ENCODE assay signal across 21 cellular contexts in the genomic region with DNA sequence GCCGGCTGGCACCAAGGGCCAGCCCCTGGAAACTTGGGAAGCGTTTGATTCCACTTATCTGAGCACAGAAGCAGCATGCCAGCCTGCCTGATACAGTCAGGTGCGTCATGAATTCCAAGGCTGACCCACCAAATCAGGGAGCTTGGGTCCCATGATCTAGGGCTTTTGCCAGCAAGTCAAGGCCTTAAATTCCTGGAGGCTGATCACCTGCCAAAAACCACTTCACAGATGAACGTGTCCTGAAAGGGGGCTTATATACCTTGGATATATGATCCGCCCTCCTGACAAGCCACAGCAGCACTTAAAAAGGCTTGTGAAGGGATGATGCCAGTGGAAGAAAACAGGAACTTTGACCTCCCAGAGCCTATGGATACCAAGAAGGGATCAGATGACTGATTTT. TPM values are rescaled to one million over a fixed set of nuclear protein-coding genes. Genes with fewer than 3 reads are reported as not detected.
DNase-seq lines count a peak whose midpoint lies in the region; ATAC-seq, FAIRE-seq and TF ChIP-seq lines count a peak whose summit lies in the region.
"Had no signal": no experiment of that assay in that cellular context is flagged by ENCODE, and none has a peak within 500 bp of the region (broad histone marks: within the 10 kb centered on the region; RNA-seq: fewer than 3 reads in every experiment).

No MANE protein-coding gene starts in this region.

- peak; percentile 49 to 65 (median 54) for ATAC-seq in pancreas
- ATAC-seq: GM23338, HCT116 had no signal

- WGBS in pancreas, 2 donors, result 29 to 32% methylated on average over 5 of the region's 5 CpGs

- H3K27ac ChIP-seq in pancreas, result no peak overlapping the region

- no peaks in the 10 kb centered on the region for H3K27me3 ChIP-seq in pancreas

- no peak overlapping the region for H3K4me3 ChIP-seq in pancreas
- H3K4me3 ChIP-seq: GM23338 had no signal

- DNase-seq in DMS53 treated with DMSO at 0.1 percent for 48 hours (lab: John Stamatoyannopoulos, UW; ENCODE audit: unreplicated experiment) (peak; percentile 25), NCI-H2029 treated with DMSO at 0.1 percent for 48 hours (lab: John Stamatoyannopoulos, UW) (peak; percentile 43), astrocyte of the hippocampus (ENCODE audit: low read depth, low spot score) (peak; percentile 16), pancreas (peak in 2 of 6 donors; percentile 11 to 26), mucosa of gallbladder (ENCODE audit: low spot score) (no peak), inferior parietal cortex (ENCODE audit: extremely low spot score) (no peak), ecto neural progenitor cell (ENCODE audit: low spot score) (no peak)
- DNase-seq: CD4-positive, alpha-beta memory T cell; GF-D8; IMR-90; Karpas-422; MM.1S; NCI-H1092 treated with DMSO at 0.1 percent for 48 hours; NCI-H524; SIG-M5 had no signal

- no peaks in the 10 kb centered on the region for H3K9me3 ChIP-seq in pancreas

- no peaks in the 10 kb centered on the region for H3K4me1 ChIP-seq in pancreas

- no peaks in the 10 kb centered on the region for H3K36me3 ChIP-seq in pancreas

- intact Hi-C loops in pancreas (cut with DNase I), result no loop called here

- no peak for TF ChIP-seq CTCF in pancreas (IDR thresholded peaks at IDR 0.05)

- FAIRE-seq in pancreas (lab: Jason Lieb, UNC), result no peak
- FAIRE-seq: GM12891, GM18507 had no signal

RNA-seq across cellular contexts. Expression of a gene that starts 24.0 kb away (rescaled TPM):
- total RNA-seq in pancreas (10 to 100 TPM in 1 of 6 donors, 1 to 10 TPM in 5; 1.0 to 13.2 (median 2.0) TPM), mucosa of gallbladder (30.3 TPM)
- polyA plus RNA-seq in pancreas, result 1 to 10 TPM; 5.2 to 5.5 TPM
- total RNA-seq: HT1080, IMR-90, OCI-LY7 had no signal
- polyA plus RNA-seq: IMR-90 had no signal

RNA-seq across cellular contexts. Expression of a gene that starts 29.9 kb away (rescaled TPM):
- total RNA-seq in pancreas (10 to 100 TPM in 5 of 6 donors, 1 to 10 TPM in 1; 9.5 to 19.7 (median 14.9) TPM), mucosa of gallbladder (30.9 TPM)
- 10 to 100 TPM in 1 of 2 donors, 1 to 10 TPM in 1; 9.5 to 15.3 TPM for polyA plus RNA-seq in pancreas

Comparison
In these comparisons a context has a peak if more than half of its experiments do, and no peak if none do; other contexts are left out.
1. DNase-seq: peak in DMS53 treated with DMSO at 0.1 percent for 48 hours (single experiment), NCI-H2029 treated with DMSO at 0.1 percent for 48 hours (single experiment) and astrocyte of the hippocampus (single experiment); none in mucosa of gallbladder (single experiment), inferior parietal cortex (single experiment) and ecto neural progenitor cell (single experiment).